16 cellular contexts compared by ENCODE assay signal in the genomic region with DNA sequence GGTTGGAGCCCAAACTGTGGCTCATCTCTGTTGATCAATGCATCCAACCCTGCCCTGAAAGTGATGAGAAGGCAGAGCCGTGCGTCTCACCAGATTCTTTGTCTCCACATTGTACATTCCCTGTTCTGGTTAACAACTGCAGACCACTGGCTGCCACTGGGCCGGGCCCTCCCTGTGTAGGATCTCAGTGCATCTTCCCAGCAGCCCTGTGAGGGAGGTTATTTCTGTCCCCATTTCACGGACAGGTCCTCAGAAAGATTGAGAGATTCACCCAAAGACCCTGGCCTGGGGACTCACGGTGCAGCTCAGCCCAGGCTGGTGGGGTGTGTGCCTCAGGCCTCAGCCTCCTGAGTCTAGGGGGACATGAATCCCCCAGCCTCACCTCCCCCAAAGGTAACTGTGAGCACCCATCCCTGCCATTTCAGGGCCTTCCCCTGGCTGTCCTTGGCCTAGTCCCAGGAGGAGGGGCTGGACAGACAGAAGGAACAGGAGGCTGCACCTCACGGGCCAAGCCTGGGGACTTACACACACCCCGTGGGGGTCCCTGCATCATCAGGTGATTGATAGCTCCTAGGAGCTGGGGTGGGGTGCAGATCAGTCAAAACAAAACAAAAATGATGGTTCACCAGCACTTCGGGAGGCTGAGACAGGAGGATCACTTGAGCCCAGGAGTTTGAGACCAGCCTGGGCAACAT.
"Had no signal": no experiment of that assay in that cellular context is flagged by ENCODE, and none has a peak within 500 bp of the region (broad histone marks: within the 10 kb centered on the region; RNA-seq: fewer than 3 reads in every experiment).

No MANE protein-coding gene starts in this region.

- H3K4me1 ChIP-seq: esophagus squamous epithelium, right lobe of liver had no signal

- H3K4me3 ChIP-seq: cardiac muscle cell, esophagus squamous epithelium, heart right ventricle, right lobe of liver, smooth muscle cell had no signal

- H3K4me2 ChIP-seq: smooth muscle cell had no signal

- ATAC-seq: activated naive CD4-positive, alpha-beta T cell treated with anti-CD3 and anti-CD28 coated beads, Interleukin-2, amount 50 U/mL, for 72 hours; activated T-cell treated with anti-CD3 and anti-CD28 coated beads, Interleukin-2, amount 50 U/mL, for 72 hours; heart right ventricle; naive thymus-derived CD8-positive, alpha-beta T cell; stimulated activated effector memory CD8-positive, alpha-beta T cell treated with anti-CD3 and anti-CD28 coated beads, Interleukin-12 subunit alpha, Interleukin-12 subunit beta, amount 100 ng/mL, for 72 hours had no signal

- H3K27ac ChIP-seq: esophagus squamous epithelium, heart right ventricle, right lobe of liver, WERI-Rb-1 had no signal

- DNase-seq: activated CD4-positive, alpha-beta T cell treated with anti-CD3 and anti-CD28 coated beads, Interleukin-2, amount 50 U/mL, for 4 hours; activated gamma-delta T cell treated with Interleukin-2 at 50 U/mL for 16 hours; activated T-cell treated with anti-CD3 and anti-CD28 coated beads, Interleukin-2, amount 50 U/mL, for 72 hours; amniotic stem cell; effector CD8-positive, alpha-beta T cell; esophagus squamous epithelium; heart right ventricle; mesendoderm; naive thymus-derived CD8-positive, alpha-beta T cell; stimulated activated CD4-positive, alpha-beta T cell treated with anti-CD3 and anti-CD28 coated beads, Interleukin-4, amount 100 ng/mL, for 1 hour; WERI-Rb-1 had no signal

- H3K9me3 ChIP-seq: esophagus squamous epithelium, heart right ventricle, right lobe of liver had no signal

- H3K27me3 ChIP-seq: cardiac muscle cell, esophagus squamous epithelium, heart right ventricle, right lobe of liver had no signal

- H3K36me3 ChIP-seq: cardiac muscle cell, esophagus squamous epithelium, heart right ventricle, right lobe of liver, WERI-Rb-1 had no signal
